ENCODE assay signal across 8 cellular contexts in the genomic region with DNA sequence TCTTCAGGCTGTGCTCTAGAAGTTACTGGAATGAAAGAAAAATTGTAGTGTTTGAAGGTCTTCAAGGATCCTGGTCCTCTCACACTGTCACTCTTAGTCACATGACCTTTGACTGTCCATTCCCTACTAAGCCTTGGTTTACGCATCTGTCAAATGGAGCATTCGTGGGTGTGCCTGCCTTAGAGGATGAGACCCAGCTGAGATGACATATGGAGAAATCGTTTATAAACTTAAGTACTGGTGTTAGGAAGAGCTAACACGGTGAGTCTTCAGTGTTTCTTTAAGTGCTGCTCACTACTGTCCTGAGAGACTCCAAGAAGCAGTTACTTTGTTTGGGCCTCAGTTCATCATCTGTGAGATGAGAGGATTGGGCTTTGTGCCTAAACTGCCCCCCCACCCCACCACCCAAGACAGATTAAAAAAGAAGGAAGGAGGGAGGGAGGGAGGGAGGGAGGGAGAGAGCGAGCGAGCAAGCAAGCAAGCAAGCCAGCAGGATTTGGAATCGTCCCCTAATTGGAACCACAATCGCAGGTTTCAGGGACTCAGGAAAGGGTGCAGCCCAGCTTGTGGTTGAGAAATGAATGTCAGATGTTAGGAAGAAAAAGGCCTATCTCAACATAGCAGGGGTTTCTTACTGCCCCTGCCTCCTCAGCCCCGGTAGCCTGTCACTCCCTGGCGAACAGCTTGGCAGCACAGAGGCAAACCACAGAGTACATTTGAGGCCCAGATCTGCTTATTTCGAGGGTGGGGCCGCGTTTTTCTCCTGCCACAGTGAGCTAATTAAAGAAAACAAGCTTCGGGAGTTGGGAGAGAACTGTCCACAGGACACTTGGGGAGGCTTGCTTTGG. TPM values are rescaled to one million over a fixed set of nuclear protein-coding genes. Genes with fewer than 3 reads are reported as not detected.
DNase-seq lines count a peak whose midpoint lies in the region; ATAC-seq, FAIRE-seq and TF ChIP-seq lines count a peak whose summit lies in the region.

No MANE protein-coding gene starts in this region.

- DNase-seq in AG08395 (ENCODE audit: low spot score) (peak; percentile 78), NCI-H226 (peak; percentile 85), GM12878 (ENCODE audit: low read depth, low spot score) (no peak), mucosa of gallbladder (ENCODE audit: low spot score) (no peak)

- ATAC-seq in GM12878 (no peak), HG03095 (IDR thresholded peaks at IDR 0.05; ENCODE audit: unreplicated experiment) (no peak), HG03139 (IDR thresholded peaks at IDR 0.05; ENCODE audit: unreplicated experiment) (no peak)

- POLR2A ChIA-PET in GM12878 (lab: Charles Lee) = interaction anchor here (1.2 to 1.4 kb wide), 2 partner anchors 12 to 23 kb away, joined by 3 to 6 read pairs; no protein-coding TSS in a partner anchor

- H3K4me1 ChIP-seq in GM12878 (ENCODE audit: control insufficient read depth, insufficient read depth, low read length) (peaks cover 68% of the 10 kb centered on the region), mesodermal cell (ENCODE audit: control insufficient read depth, insufficient read depth, low read length, poor library complexity, severe bottlenecking) (peaks cover 35% of the 10 kb centered on the region), urinary bladder (ENCODE audit: insufficient read depth) (no peaks in the 10 kb centered on the region)

- in situ Hi-C loops in GM12878 (cut with MboI) = loop anchor here (25.0 kb wide), 1 partner anchor 1311 kb away; a partner anchor contains a TSS

- SMC1A ChIA-PET in GM12878 (lab: Charles Lee; ENCODE audit: uncharacterized antibody, unreplicated experiment) = interaction anchor here (0.7 to 6.2 kb wide), 8 partner anchors 10 to 63 kb away, joined by 3 to 58 read pairs (median 4); no protein-coding TSS in a partner anchor

- CTCF ChIA-PET in GM12878 (lab: Yijun Ruan, JAX) = interaction anchor here (0.8 to 1.8 kb wide), 2 partner anchors 17 to 29 kb away, joined by 3 to 6 read pairs; no protein-coding TSS in a partner anchor

- no peak overlapping the region for H3K4me3 ChIP-seq in GM12878
- H3K4me3 ChIP-seq in mesodermal cell (ENCODE audit: extremely low read depth, insufficient read depth, low read length, poor library complexity, severe bottlenecking) = no peak overlapping the region
- no peak overlapping the region for H3K4me3 ChIP-seq in urinary bladder (ENCODE audit: low read depth, low read length)

- H3K27ac ChIP-seq in GM12878 (ENCODE audit: control insufficient read depth, insufficient read depth) (peak overlapping the region; percentile 45), mesodermal cell (ENCODE audit: low read depth, low read length, severe bottlenecking) (peak overlapping the region; percentile 29), urinary bladder (ENCODE audit: low read depth) (peak overlapping the region; percentile 86)

- BruUV-seq in GM12878 (replicated peaks; lab: Mats Ljungman, UMichigan) = no TSS peak

- WGBS in GM12878 (ENCODE audit: insufficient coverage, insufficient replicate concordance, low lambda C conversion rate, missing lambda C conversion rate) = 84% methylated on average over 14 of the region's 14 CpGs
- WGBS in mesodermal cell (ENCODE audit: insufficient coverage in 2 of 2), 2 experiments = 69 to 77% methylated on average over 11 to 12 of the region's 14 CpGs
- 11% methylated on average over 14 of the region's 14 CpGs for WGBS in urinary bladder

- TF ChIP-seq RAD21 in GM12878 (IDR thresholded peaks at IDR 0.05; ENCODE audit: insufficient read depth, low read depth, low read length) = no peak

- H3K9ac ChIP-seq in GM12878 (ENCODE audit: control insufficient read depth, insufficient read depth, low read length) = peak overlapping the region; percentile 21; the same call in 1 of the 2 replicates

- no peak overlapping the region for H2AFZ ChIP-seq in GM12878 (ENCODE audit: control insufficient read depth, low read depth, low read length)

- TF ChIP-seq EP300 in GM12878 (IDR thresholded peaks at IDR 0.05; ENCODE audit: borderline replicate concordance in 1 of 2, control insufficient read depth in 1 of 2, low read depth in 2 of 2, low read length in 2 of 2) = no peak

- TF ChIP-seq POLR2A in GM12878 (IDR thresholded peaks at IDR 0.05; ENCODE audit: low read depth, low read length) = no peak

- peaks cover 6 to 27% of the 10 kb centered on the region in 2 experiments; a peak in 3 of 4 replicates for H3K36me3 ChIP-seq in GM12878 (ENCODE audit: control insufficient read depth in 2 of 2, insufficient read depth in 2 of 2, low read length in 1 of 2)
- H3K36me3 ChIP-seq in mesodermal cell (ENCODE audit: control insufficient read depth, insufficient read depth, low read length) = peaks cover 41% of the 10 kb centered on the region
- H3K36me3 ChIP-seq in urinary bladder (ENCODE audit: insufficient read depth) = no peaks in the 10 kb centered on the region

- no peaks in the 10 kb centered on the region for H4K20me1 ChIP-seq in GM12878 (ENCODE audit: control insufficient read depth, insufficient read depth)

- peaks cover 70% of the 10 kb centered on the region for H3K79me2 ChIP-seq in GM12878 (ENCODE audit: control insufficient read depth, insufficient read depth, low read length)

- H3K27me3 ChIP-seq in GM12878 (replicated peaks in 1 of 2; ENCODE audit: control insufficient read depth in 2 of 2, insufficient read depth in 2 of 2, low read length in 1 of 2) = no peaks in the 10 kb centered on the region

- H3K9me3 ChIP-seq in GM12878 (replicated peaks; ENCODE audit: control insufficient read depth, insufficient read depth, low read length) = no peaks in the 10 kb centered on the region
- no peaks in the 10 kb centered on the region for H3K9me3 ChIP-seq in mesodermal cell (ENCODE audit: control insufficient read depth, low read length)

- H3K4me2 ChIP-seq in GM12878 (ENCODE audit: control insufficient read depth, insufficient read depth) = peak overlapping the region; percentile 30

- no peak for FAIRE-seq in GM12878 (lab: Jason Lieb, UNC)

- no peak for TF ChIP-seq CTCF in GM12878 (IDR thresholded peaks at IDR 0.05 in 2 of 3, conservative IDR thresholded peaks at IDR 0.05 in 1 of 3; ENCODE audit: control insufficient read depth in 2 of 3, extremely low read depth in 1 of 3, insufficient read depth in 1 of 3, low read depth in 3 of 3, low read length in 3 of 3)

- RAD21 ChIA-PET in GM12878 (lab: Charles Lee; ENCODE audit: unreplicated experiment) = interaction anchor here (0.7 to 10.3 kb wide), 5 partner anchors 9 to 33 kb away, joined by 3 to 77 read pairs (median 4); a partner anchor contains a TSS

- intact Hi-C loops in GM12878 (cut with micrococcal nuclease; ENCODE audit: unreplicated experiment) = no loop called here

TF ChIP-seq in GM12878, 131 proteins besides CTCF, POLR2A, EP300 and RAD21:
- no peak for TF ChIP-seq KLF5 (IDR thresholded peaks at IDR 0.05; ENCODE audit: partially characterized antibody)
- peak; percentile 50; the same call in 1 of the 2 replicates for TF ChIP-seq RAD51 (IDR thresholded peaks at IDR 0.05)
- TF ChIP-seq, protein P1, sequence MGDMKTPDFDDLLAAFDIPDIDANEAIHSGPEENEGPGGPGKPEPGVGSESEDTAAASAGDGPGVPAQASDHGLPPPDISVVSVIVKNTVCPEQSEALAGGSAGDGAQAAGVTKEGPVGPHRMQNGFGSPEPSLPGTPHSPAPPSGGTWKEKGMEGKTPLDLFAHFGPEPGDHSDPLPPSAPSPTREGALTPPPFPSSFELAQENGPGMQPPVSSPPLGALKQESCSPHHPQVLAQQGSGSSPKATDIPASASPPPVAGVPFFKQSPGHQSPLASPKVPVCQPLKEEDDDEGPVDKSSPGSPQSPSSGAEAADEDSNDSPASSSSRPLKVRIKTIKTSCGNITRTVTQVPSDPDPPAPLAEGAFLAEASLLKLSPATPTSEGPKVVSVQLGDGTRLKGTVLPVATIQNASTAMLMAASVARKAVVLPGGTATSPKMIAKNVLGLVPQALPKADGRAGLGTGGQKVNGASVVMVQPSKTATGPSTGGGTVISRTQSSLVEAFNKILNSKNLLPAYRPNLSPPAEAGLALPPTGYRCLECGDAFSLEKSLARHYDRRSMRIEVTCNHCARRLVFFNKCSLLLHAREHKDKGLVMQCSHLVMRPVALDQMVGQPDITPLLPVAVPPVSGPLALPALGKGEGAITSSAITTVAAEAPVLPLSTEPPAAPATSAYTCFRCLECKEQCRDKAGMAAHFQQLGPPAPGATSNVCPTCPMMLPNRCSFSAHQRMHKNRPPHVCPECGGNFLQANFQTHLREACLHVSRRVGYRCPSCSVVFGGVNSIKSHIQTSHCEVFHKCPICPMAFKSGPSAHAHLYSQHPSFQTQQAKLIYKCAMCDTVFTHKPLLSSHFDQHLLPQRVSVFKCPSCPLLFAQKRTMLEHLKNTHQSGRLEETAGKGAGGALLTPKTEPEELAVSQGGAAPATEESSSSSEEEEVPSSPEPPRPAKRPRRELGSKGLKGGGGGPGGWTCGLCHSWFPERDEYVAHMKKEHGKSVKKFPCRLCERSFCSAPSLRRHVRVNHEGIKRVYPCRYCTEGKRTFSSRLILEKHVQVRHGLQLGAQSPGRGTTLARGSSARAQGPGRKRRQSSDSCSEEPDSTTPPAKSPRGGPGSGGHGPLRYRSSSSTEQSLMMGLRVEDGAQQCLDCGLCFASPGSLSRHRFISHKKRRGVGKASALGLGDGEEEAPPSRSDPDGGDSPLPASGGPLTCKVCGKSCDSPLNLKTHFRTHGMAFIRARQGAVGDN (IDR thresholded peaks at IDR 0.05) = 0 out of 2 replicates have a peak, but pooled peaks have one; percentile 39
TF ChIP-seq in GM12878: peak in this region for 2.

RNA-seq across cellular contexts. Expression of a gene that starts 32.7 kb away (rescaled TPM):
- total RNA-seq in GM12878 (2013; cell fraction: nucleolus; rRNA removed) = 119 and 128 TPM in 2 replicates
- 12.2 and 15.6 TPM in 2 replicates for total RNA-seq in GM12878 (2014; rRNA removed)
- total RNA-seq in GM12878 (2014; rRNA removed; fragmentation: Illumina TruSeq; extraction: Trizol) = 11.7 and 13.3 TPM in 2 replicates
- total RNA-seq in GM12878 (2021) = 39.9 and 40.0 TPM in 2 replicates
- polyA plus RNA-seq in GM12878 (2011; ENCODE audit: low read depth) = 17.0 TPM
- 15.0 and 28.2 TPM in 2 replicates for polyA plus RNA-seq in GM12878 (2011; rRNA removed)
- 21.5 and 22.5 TPM in 2 replicates for polyA plus RNA-seq in GM12878 (2011; cell fraction: cytosol; rRNA removed)
- 85.6 and 92.9 TPM in 2 replicates for polyA plus RNA-seq in GM12878 (2011; cell fraction: nucleus; rRNA removed)
- 41.6 and 42.7 TPM in 2 replicates for polyA plus RNA-seq in GM12878 (2012)
- 31.9 and 43.2 TPM in 2 replicates for polyA plus RNA-seq in GM12878 (2014; fragmentation: Illumina TruSeq; extraction: Trizol)
- 1 to 10 TPM; 5.6 to 6.6 TPM for polyA plus RNA-seq in GM12878 (2014; fragmentation: Nextera tagmentation; extraction: Ambion mirVana)
- 22.4 and 27.7 TPM in 2 replicates for polyA plus RNA-seq in GM12878 (2014; rRNA removed)
- polyA plus RNA-seq in GM12878 (2016; fragmentation: Nextera tagmentation; extraction: Ambion mirVana) = 10 to 100 TPM in 1 of 2 experiments, 1 to 10 TPM in 1; 8.0 to 18.7 TPM
- 23.3 and 26.4 TPM in 2 replicates for polyA minus RNA-seq in GM12878 (2011; rRNA and poly(A)+ RNA removed)
- polyA minus RNA-seq in GM12878 (2011; cell fraction: cytosol; rRNA and poly(A)+ RNA removed) = 11.1 and 14.3 TPM in 2 replicates
- polyA minus RNA-seq in GM12878 (2011; cell fraction: nucleus; rRNA and poly(A)+ RNA removed) = 17.3 and 26.6 TPM in 2 replicates
- polyA plus RNA-seq in mesodermal cell (2013, experiment 1 of 2) = 38.8 TPM
- 36.1 TPM for polyA plus RNA-seq in mesodermal cell (2013, experiment 2 of 2)
- total RNA-seq in urinary bladder = 31.2 TPM
- 28.3 TPM for polyA plus RNA-seq in urinary bladder
- 59.0 TPM for total RNA-seq in mucosa of gallbladder

Comparison
In these comparisons a context has a peak if more than half of its experiments do, and no peak if none do; other contexts are left out.
1. DNase-seq: peak in AG08395 (single experiment) and NCI-H226 (single experiment); none in GM12878 (single experiment) and mucosa of gallbladder (single experiment).
2. H3K27ac ChIP-seq: peak in every context shown above with its lines; median percentile 86 in urinary bladder; 45 in GM12878; 29 in mesodermal cell.